Comparison of ENCODE assay signal across 1 cellular context in genomic region chr19:5959260-5960004, GRCh38.
TF ChIP-seq lines count a peak whose summit lies in the region.

No MANE protein-coding gene starts in this region.

TF ChIP-seq in liver, 16 proteins besides CTCF, POLR2A, EP300 and RAD21 (continued from another document):
- no peak for TF ChIP-seq FOXA1 (IDR thresholded peaks at IDR 0.05)
- no peak for TF ChIP-seq NR2F2 (IDR thresholded peaks at IDR 0.05)
- no peak for TF ChIP-seq SP1 (IDR thresholded peaks at IDR 0.05)
- TF ChIP-seq RXRA (IDR thresholded peaks at IDR 0.05): no peak
- no peak for TF ChIP-seq EGR1 (IDR thresholded peaks at IDR 0.05; ENCODE audit: low read depth in 2 of 2)
- no peak for TF ChIP-seq JUND (IDR thresholded peaks at IDR 0.05)
- no peak for TF ChIP-seq TAF1 (conservative IDR thresholded peaks at IDR 0.05)
- TF ChIP-seq GABPA (IDR thresholded peaks at IDR 0.05 in 1 of 2, conservative IDR thresholded peaks at IDR 0.05 in 1 of 2): no peak
